Comparison of ENCODE assay signal across 1 cellular context in the genomic region with DNA sequence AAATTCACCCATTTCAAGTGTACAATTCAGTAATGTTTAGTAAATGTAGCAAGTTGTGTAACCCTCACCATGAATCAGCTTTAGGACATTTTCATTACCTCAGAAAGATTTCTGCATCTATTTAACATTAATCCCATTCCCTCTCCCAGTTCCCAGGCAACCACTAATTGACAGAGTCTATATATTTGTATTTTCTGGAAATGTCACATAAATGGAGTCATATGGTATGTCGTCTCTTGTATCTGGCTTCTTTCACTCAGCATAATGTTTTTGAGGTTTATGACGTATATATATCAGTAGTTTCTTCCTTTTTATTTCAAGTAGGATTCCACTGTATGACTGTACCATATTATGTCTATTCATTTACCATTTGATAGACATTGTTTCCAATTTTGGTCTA.
TF ChIP-seq lines count a peak whose summit lies in the region.

No MANE protein-coding gene starts in this region.

TF ChIP-seq in SK-N-SH treated with all-trans-retinoic acid at 6 μM for 48 hours, 23 proteins besides CTCF, POLR2A, EP300 and RAD21 (continued from another document):
- TF ChIP-seq, protein P1, sequence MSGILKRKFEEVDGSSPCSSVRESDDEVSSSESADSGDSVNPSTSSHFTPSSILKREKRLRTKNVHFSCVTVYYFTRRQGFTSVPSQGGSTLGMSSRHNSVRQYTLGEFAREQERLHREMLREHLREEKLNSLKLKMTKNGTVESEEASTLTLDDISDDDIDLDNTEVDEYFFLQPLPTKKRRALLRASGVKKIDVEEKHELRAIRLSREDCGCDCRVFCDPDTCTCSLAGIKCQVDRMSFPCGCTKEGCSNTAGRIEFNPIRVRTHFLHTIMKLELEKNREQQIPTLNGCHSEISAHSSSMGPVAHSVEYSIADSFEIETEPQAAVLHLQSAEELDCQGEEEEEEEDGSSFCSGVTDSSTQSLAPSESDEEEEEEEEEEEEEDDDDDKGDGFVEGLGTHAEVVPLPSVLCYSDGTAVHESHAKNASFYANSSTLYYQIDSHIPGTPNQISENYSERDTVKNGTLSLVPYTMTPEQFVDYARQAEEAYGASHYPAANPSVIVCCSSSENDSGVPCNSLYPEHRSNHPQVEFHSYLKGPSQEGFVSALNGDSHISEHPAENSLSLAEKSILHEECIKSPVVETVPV (CRISPR knock-in tag; IDR thresholded peaks at IDR 0.05) = peak; percentile 76; the same call in 1 of the 2 replicates
- TF ChIP-seq ZFP3 (CRISPR knock-in tag; IDR thresholded peaks at IDR 0.05) (no peak), ZNF8 (CRISPR knock-in tag; IDR thresholded peaks at IDR 0.05) (no peak; the same call in 1 of the 2 replicates), PPARA (CRISPR knock-in tag; IDR thresholded peaks at IDR 0.05; ENCODE audit: borderline replicate concordance) (no peak), RARB (CRISPR knock-in tag; IDR thresholded peaks at IDR 0.05) (no peak), BACH2 (CRISPR knock-in tag; IDR thresholded peaks at IDR 0.05; ENCODE audit: borderline replicate concordance) (no peak)
- TF ChIP-seq, protein P2, sequence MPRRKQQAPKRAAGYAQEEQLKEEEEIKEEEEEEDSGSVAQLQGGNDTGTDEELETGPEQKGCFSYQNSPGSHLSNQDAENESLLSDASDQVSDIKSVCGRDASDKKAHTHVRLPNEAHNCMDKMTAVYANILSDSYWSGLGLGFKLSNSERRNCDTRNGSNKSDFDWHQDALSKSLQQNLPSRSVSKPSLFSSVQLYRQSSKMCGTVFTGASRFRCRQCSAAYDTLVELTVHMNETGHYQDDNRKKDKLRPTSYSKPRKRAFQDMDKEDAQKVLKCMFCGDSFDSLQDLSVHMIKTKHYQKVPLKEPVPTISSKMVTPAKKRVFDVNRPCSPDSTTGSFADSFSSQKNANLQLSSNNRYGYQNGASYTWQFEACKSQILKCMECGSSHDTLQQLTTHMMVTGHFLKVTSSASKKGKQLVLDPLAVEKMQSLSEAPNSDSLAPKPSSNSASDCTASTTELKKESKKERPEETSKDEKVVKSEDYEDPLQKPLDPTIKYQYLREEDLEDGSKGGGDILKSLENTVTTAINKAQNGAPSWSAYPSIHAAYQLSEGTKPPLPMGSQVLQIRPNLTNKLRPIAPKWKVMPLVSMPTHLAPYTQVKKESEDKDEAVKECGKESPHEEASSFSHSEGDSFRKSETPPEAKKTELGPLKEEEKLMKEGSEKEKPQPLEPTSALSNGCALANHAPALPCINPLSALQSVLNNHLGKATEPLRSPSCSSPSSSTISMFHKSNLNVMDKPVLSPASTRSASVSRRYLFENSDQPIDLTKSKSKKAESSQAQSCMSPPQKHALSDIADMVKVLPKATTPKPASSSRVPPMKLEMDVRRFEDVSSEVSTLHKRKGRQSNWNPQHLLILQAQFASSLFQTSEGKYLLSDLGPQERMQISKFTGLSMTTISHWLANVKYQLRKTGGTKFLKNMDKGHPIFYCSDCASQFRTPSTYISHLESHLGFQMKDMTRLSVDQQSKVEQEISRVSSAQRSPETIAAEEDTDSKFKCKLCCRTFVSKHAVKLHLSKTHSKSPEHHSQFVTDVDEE (CRISPR knock-in tag; IDR thresholded peaks at IDR 0.05) = no peak
